In the genomic region with DNA sequence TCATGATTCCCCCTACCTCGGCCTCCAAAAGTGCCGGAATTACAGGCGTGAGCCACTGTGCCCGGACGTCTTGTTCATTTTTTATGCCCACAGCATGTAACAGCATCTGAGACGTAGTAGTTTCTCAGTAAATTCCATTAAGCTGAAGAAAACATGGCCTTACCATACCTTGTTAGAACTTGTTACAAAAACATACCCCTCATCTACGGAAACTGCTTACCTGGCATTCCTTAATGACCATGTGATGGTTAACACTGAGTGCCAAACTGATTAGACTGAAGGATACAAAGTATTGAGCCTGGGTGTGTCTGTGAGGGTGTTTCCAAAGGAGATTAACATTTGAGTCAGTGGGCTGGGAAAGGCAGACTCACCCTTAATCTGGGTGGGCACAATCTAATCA, we compare ENCODE assay signal across 1 cellular context.
TF ChIP-seq lines count a peak whose summit lies in the region.

No MANE protein-coding gene starts in this region.

TF ChIP-seq in HepG2, 621 proteins besides CTCF, POLR2A, EP300 and RAD21 (continued from another document):
- TF ChIP-seq, protein P1, sequence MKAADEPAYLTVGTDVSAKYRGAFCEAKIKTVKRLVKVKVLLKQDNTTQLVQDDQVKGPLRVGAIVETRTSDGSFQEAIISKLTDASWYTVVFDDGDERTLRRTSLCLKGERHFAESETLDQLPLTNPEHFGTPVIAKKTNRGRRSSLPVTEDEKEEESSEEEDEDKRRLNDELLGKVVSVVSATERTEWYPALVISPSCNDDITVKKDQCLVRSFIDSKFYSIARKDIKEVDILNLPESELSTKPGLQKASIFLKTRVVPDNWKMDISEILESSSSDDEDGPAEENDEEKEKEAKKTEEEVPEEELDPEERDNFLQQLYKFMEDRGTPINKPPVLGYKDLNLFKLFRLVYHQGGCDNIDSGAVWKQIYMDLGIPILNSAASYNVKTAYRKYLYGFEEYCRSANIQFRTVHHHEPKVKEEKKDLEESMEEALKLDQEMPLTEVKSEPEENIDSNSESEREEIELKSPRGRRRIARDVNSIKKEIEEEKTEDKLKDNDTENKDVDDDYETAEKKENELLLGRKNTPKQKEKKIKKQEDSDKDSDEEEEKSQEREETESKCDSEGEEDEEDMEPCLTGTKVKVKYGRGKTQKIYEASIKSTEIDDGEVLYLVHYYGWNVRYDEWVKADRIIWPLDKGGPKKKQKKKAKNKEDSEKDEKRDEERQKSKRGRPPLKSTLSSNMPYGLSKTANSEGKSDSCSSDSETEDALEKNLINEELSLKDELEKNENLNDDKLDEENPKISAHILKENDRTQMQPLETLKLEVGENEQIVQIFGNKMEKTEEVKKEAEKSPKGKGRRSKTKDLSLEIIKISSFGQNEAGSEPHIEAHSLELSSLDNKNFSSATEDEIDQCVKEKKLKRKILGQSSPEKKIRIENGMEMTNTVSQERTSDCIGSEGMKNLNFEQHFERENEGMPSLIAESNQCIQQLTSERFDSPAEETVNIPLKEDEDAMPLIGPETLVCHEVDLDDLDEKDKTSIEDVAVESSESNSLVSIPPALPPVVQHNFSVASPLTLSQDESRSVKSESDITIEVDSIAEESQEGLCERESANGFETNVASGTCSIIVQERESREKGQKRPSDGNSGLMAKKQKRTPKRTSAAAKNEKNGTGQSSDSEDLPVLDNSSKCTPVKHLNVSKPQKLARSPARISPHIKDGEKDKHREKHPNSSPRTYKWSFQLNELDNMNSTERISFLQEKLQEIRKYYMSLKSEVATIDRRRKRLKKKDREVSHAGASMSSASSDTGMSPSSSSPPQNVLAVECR (CRISPR knock-in tag; IDR thresholded peaks at IDR 0.05; ENCODE audit: borderline replicate concordance) = no peak
- TF ChIP-seq, protein P2, sequence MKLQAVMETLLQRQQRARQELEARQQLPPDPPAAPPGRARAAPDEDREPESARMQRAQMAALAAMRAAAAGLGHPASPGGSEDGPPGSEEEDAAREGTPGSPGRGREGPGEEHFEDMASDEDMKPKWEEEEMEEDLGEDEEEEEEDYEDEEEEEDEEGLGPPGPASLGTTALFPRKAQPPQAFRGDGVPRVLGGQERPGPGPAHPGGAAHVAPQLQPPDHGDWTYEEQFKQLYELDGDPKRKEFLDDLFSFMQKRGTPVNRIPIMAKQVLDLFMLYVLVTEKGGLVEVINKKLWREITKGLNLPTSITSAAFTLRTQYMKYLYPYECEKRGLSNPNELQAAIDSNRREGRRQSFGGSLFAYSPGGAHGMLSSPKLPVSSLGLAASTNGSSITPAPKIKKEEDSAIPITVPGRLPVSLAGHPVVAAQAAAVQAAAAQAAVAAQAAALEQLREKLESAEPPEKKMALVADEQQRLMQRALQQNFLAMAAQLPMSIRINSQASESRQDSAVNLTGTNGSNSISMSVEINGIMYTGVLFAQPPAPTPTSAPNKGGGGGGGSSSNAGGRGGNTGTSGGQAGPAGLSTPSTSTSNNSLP (IDR thresholded peaks at IDR 0.05; ENCODE audit: low read depth, low read length) = no peak
- TF ChIP-seq MAFF (IDR thresholded peaks at IDR 0.05; ENCODE audit: low read depth, low read length) = peak; percentile 70
- no peak for TF ChIP-seq POLR2AphosphoS5 (IDR thresholded peaks at IDR 0.05; ENCODE audit: low read depth, low read length)
